8 cellular contexts compared by ENCODE assay signal in genomic region chr22:46064236-46064965, GRCh38.
A peak's percentile ranks its signal among the peaks of the same experiment; 100 is the strongest.
DNase-seq lines count a peak whose midpoint lies in the region; TF ChIP-seq lines count a peak whose summit lies in the region.

No MANE protein-coding gene starts in this region.

- H3K36me3 Mint-ChIP-seq in activated CD4-positive, alpha-beta T cell treated with anti-CD3 and anti-CD28 coated beads, Interleukin-2, amount 10 ng/mL, durations not matched to agents 24 days and 14 days (ENCODE audit: low read depth) = no peaks in the 10 kb centered on the region

- H3K27me3 ChIP-seq in A673 (replicated peaks; ENCODE audit: insufficient read depth, low read depth, low read length, poor library complexity) = no peaks in the 10 kb centered on the region
- H3K27me3 ChIP-seq in osteoblast (ENCODE audit: insufficient read depth, low read length) = no peaks in the 10 kb centered on the region

- H3K4me1 Mint-ChIP-seq in activated CD4-positive, alpha-beta T cell treated with anti-CD3 and anti-CD28 coated beads, Interleukin-2, amount 10 ng/mL, durations not matched to agents 24 days and 14 days = peaks cover 8% of the 10 kb centered on the region

- H3K27ac ChIP-seq in A673 (ENCODE audit: low read depth, low read length, poor library complexity, severe bottlenecking) = peak overlapping the region; percentile 100
- H3K27ac ChIP-seq in epithelial cell of prostate = peak overlapping the region; percentile 99
- H3K27ac ChIP-seq in osteoblast (ENCODE audit: low read depth, low read length) = peak overlapping the region; percentile 97

- no peak overlapping the region for H2AFZ ChIP-seq in osteoblast (ENCODE audit: low read length)

- CTCF ChIA-PET in A673 (lab: Charles Lee) = no interaction called here

- H4K20me1 ChIP-seq in osteoblast (ENCODE audit: insufficient read depth, low read length) = no peaks in the 10 kb centered on the region

- H3K27me3 Mint-ChIP-seq in activated CD4-positive, alpha-beta T cell treated with anti-CD3 and anti-CD28 coated beads, Interleukin-2, amount 10 ng/mL, durations not matched to agents 24 days and 14 days = no peaks in the 10 kb centered on the region

- TF ChIP-seq CTCF in A673 (conservative IDR thresholded peaks at IDR 0.05; ENCODE audit: low read depth, low read length) = no peak
- no peak for TF ChIP-seq CTCF in osteoblast (IDR thresholded peaks at IDR 0.05; ENCODE audit: extremely low read depth, low read depth, low read length)

- no peak overlapping the region for H3K4me3 Mint-ChIP-seq in activated CD4-positive, alpha-beta T cell treated with anti-CD3 and anti-CD28 coated beads, Interleukin-2, amount 10 ng/mL, durations not matched to agents 24 days and 14 days

- H3K4me3 ChIP-seq in A673 (ENCODE audit: low read depth, low read length, poor library complexity, severe bottlenecking) (no peak overlapping the region), osteoblast (ENCODE audit: insufficient read depth, low read length) (peak overlapping the region; percentile 77)

- H3K36me3 ChIP-seq in A673 (ENCODE audit: insufficient read depth, low read length, poor library complexity, severe bottlenecking) = no peaks in the 10 kb centered on the region
- H3K36me3 ChIP-seq in osteoblast (ENCODE audit: insufficient read depth, low read length) = no peaks in the 10 kb centered on the region

- H3K27ac Mint-ChIP-seq in activated CD4-positive, alpha-beta T cell treated with anti-CD3 and anti-CD28 coated beads, Interleukin-2, amount 10 ng/mL, durations not matched to agents 24 days and 14 days = no peak overlapping the region

- BruUV-seq in A673 (replicated peaks; lab: Mats Ljungman, UMichigan) = no TSS peak

- no peaks in the 10 kb centered on the region for H3K9me3 Mint-ChIP-seq in activated CD4-positive, alpha-beta T cell treated with anti-CD3 and anti-CD28 coated beads, Interleukin-2, amount 10 ng/mL, durations not matched to agents 24 days and 14 days

- peaks cover 100% of the 10 kb centered on the region for H3K79me2 ChIP-seq in osteoblast (ENCODE audit: insufficient read depth, low read length)

- H3K4me1 ChIP-seq in A673 (ENCODE audit: insufficient read depth, low read length, poor library complexity, severe bottlenecking) (peaks cover 33% of the 10 kb centered on the region), osteoblast (ENCODE audit: insufficient read depth, low read length) (peaks cover 80% of the 10 kb centered on the region)

- intact Hi-C loops in A673 (cut with micrococcal nuclease; ENCODE audit: unreplicated experiment) = no loop called here
- intact Hi-C loops in activated CD4-positive, alpha-beta T cell treated with anti-CD3 and anti-CD28 coated beads, Interleukin-2, amount 10 ng/mL, durations not matched to agents 24 days and 14 days (cut with micrococcal nuclease) = no loop called here

- H3K9me3 ChIP-seq in A673 (ENCODE audit: low read depth, low read length, poor library complexity, severe bottlenecking) = no peaks in the 10 kb centered on the region
- no peaks in the 10 kb centered on the region for H3K9me3 ChIP-seq in osteoblast (ENCODE audit: low read depth, low read length)

- H3K4me2 ChIP-seq in osteoblast (ENCODE audit: insufficient read depth, low read length) = peak overlapping the region; percentile 100

- DNase-seq in A673 (ENCODE audit: low spot score) = no peak
- peak; percentile 65 for DNase-seq in M059J (ENCODE audit: low read depth)
- no peak for DNase-seq in epithelial cell of prostate (ENCODE audit: low read depth, low spot score)
- DNase-seq in osteoblast (ENCODE audit: insufficient read length, low spot score, missing footprints) = peak; percentile 95
- DNase-seq in NCI-H2107 (lab: John Stamatoyannopoulos, UW) = no peak
- DNase-seq in activated CD4-positive, alpha-beta T cell treated with anti-CD3 and anti-CD28 coated beads, Interleukin-2, amount 10 ng/mL, durations not matched to agents 24 days and 14 days = no peak
- DNase-seq in RPMI8226 = no peak
- no peak for DNase-seq in stimulated activated naive CD4-positive, alpha-beta T cell treated with Interleukin-2 at 50 U/mL for 16 hours (lab: John Stamatoyannopoulos, UW)

- POLR2A ChIA-PET in A673 (lab: Charles Lee; ENCODE audit: low non-redundant PET) = no interaction called here

Comparison
In these comparisons a context has a peak if more than half of its experiments do, and no peak if none do; other contexts are left out.
1. DNase-seq: peak in M059J (single experiment) and osteoblast (single experiment); none in A673 (single experiment), epithelial cell of prostate (single experiment), NCI-H2107 (single experiment), activated CD4-positive, alpha-beta T cell treated with anti-CD3 and anti-CD28 coated beads, Interleukin-2, amount 10 ng/mL, durations not matched to agents 24 days and 14 days (single experiment), RPMI8226 (single experiment) and stimulated activated naive CD4-positive, alpha-beta T cell treated with Interleukin-2 at 50 U/mL for 16 hours (single experiment).
2. Peak in every context shown above with its lines, with median percentiles within 50 percentile points of each other: H3K27ac ChIP-seq.